ENCODE assay signal across 8 cellular contexts in genomic region chr11:60842688-60843605, GRCh38. TPM values are rescaled to one million over a fixed set of nuclear protein-coding genes. Genes with fewer than 3 reads are reported as not detected.
DNase-seq lines count a peak whose midpoint lies in the region; ATAC-seq and TF ChIP-seq lines count a peak whose summit lies in the region.

No MANE protein-coding gene starts in this region.

- peak overlapping the region; percentile 92 for H3K27ac Mint-ChIP-seq in T-helper 2 cell treated with Interferon-gamma antibody and Interleukin-4, amounts not matched to agents 5 μg/mL and 100 μg/mL, for 36 hours
- H3K27ac Mint-ChIP-seq in activated CD8-positive, alpha-beta T cell treated with anti-CD3 and anti-CD28 coated beads for 36 hours = peak overlapping the region; percentile 94

- H3K4me3 ChIP-seq in iPS-18a (ENCODE audit: low read length) = peak overlapping the region; percentile 84
- peak overlapping the region; percentile 94 to 96 for H3K4me3 ChIP-seq in stomach smooth muscle (ENCODE audit: low read length in 2 of 2)

- H3K4me1 ChIP-seq in iPS-18a (ENCODE audit: control insufficient read depth, low read depth, low read length) (peaks cover 13% of the 10 kb centered on the region), stomach smooth muscle (ENCODE audit: control insufficient read depth, insufficient read depth, low read length) (peaks cover 35% of the 10 kb centered on the region)

- no peaks in the 10 kb centered on the region for H3K27me3 Mint-ChIP-seq in T-helper 2 cell treated with Interferon-gamma antibody and Interleukin-4, amounts not matched to agents 5 μg/mL and 100 μg/mL, for 36 hours (ENCODE audit: low read depth)
- H3K27me3 Mint-ChIP-seq in activated CD8-positive, alpha-beta T cell treated with anti-CD3 and anti-CD28 coated beads for 36 hours = no peaks in the 10 kb centered on the region

- H3K9me3 ChIP-seq in iPS-18a (ENCODE audit: control insufficient read depth, low read depth, low read length) (no peaks in the 10 kb centered on the region), stomach smooth muscle (ENCODE audit: control insufficient read depth in 2 of 2, low read length in 2 of 2) (no peaks in the 10 kb centered on the region)

- no peak for DNase-seq in T-helper 2 cell treated with Interferon-gamma antibody and Interleukin-4, amounts not matched to agents 5 μg/mL and 100 μg/mL, for 36 hours (ENCODE audit: low spot score)
- DNase-seq in T-helper 2 cell = no peak
- no peak for DNase-seq in activated CD8-positive, alpha-beta T cell treated with anti-CD3 and anti-CD28 coated beads for 36 hours
- DNase-seq in A172 (ENCODE audit: low spot score) = no peak

- H3K27me3 ChIP-seq in iPS-18a (ENCODE audit: control insufficient read depth, insufficient read depth, low read length) (no peaks in the 10 kb centered on the region), stomach smooth muscle (ENCODE audit: control insufficient read depth in 1 of 2, insufficient read depth in 2 of 2, low read length in 2 of 2) (no peaks in the 10 kb centered on the region)

- CTCF ChIA-PET in activated CD8-positive, alpha-beta T cell treated with anti-CD3 and anti-CD28 coated beads for 36 hours (lab: Charles Lee) = interaction anchor here (2.7 to 5.2 kb wide), 3 partner anchors 12 to 57 kb away, joined by 14 to 51 read pairs (median 18); no protein-coding TSS in a partner anchor

- H3K9ac ChIP-seq in iPS-18a (ENCODE audit: low read length) (peak overlapping the region; percentile 84), stomach smooth muscle (ENCODE audit: low read length in 2 of 2) (peak overlapping the region; percentile 85 to 91)

- H3K4me3 Mint-ChIP-seq in T-helper 2 cell treated with Interferon-gamma antibody and Interleukin-4, amounts not matched to agents 5 μg/mL and 100 μg/mL, for 36 hours = peak overlapping the region; percentile 81
- peak overlapping the region; percentile 75 for H3K4me3 Mint-ChIP-seq in activated CD8-positive, alpha-beta T cell treated with anti-CD3 and anti-CD28 coated beads for 36 hours

- H3K36me3 Mint-ChIP-seq in T-helper 2 cell treated with Interferon-gamma antibody and Interleukin-4, amounts not matched to agents 5 μg/mL and 100 μg/mL, for 36 hours (ENCODE audit: low read depth) = peaks cover 31% of the 10 kb centered on the region
- peaks cover 38% of the 10 kb centered on the region for H3K36me3 Mint-ChIP-seq in activated CD8-positive, alpha-beta T cell treated with anti-CD3 and anti-CD28 coated beads for 36 hours (ENCODE audit: low read depth)

- H3K27ac ChIP-seq in iPS-18a (ENCODE audit: low read length) (no peak overlapping the region), stomach smooth muscle (ENCODE audit: low read length) (no peak overlapping the region)

- POLR2A ChIA-PET in activated CD8-positive, alpha-beta T cell treated with anti-CD3 and anti-CD28 coated beads for 36 hours (lab: Charles Lee) = interaction anchor here (0.6 to 3.5 kb wide), 6 partner anchors 8 to 550 kb away, joined by 3 to 23 read pairs (median 4); partner anchors contain the start of gene TMEM109

- H3K9me3 Mint-ChIP-seq in T-helper 2 cell treated with Interferon-gamma antibody and Interleukin-4, amounts not matched to agents 5 μg/mL and 100 μg/mL, for 36 hours = no peaks in the 10 kb centered on the region
- H3K9me3 Mint-ChIP-seq in activated CD8-positive, alpha-beta T cell treated with anti-CD3 and anti-CD28 coated beads for 36 hours = no peaks in the 10 kb centered on the region

- ATAC-seq in activated CD8-positive, alpha-beta T cell treated with anti-CD3 and anti-CD28 coated beads for 36 hours = no peak
- no peak for ATAC-seq in HG02623 (IDR thresholded peaks at IDR 0.05; ENCODE audit: unreplicated experiment)
- ATAC-seq in HG03196 (IDR thresholded peaks at IDR 0.05; ENCODE audit: unreplicated experiment) = no peak

- intact Hi-C loops in activated CD8-positive, alpha-beta T cell treated with anti-CD3 and anti-CD28 coated beads for 36 hours (cut with micrococcal nuclease) = no loop called here

- peaks cover 36% of the 10 kb centered on the region for H3K4me1 Mint-ChIP-seq in T-helper 2 cell treated with Interferon-gamma antibody and Interleukin-4, amounts not matched to agents 5 μg/mL and 100 μg/mL, for 36 hours (ENCODE audit: low read depth)
- H3K4me1 Mint-ChIP-seq in activated CD8-positive, alpha-beta T cell treated with anti-CD3 and anti-CD28 coated beads for 36 hours (ENCODE audit: low read depth) = peaks cover 36% of the 10 kb centered on the region

- H3K36me3 ChIP-seq in iPS-18a (ENCODE audit: control insufficient read depth, low read depth, low read length) (peaks cover 4% of the 10 kb centered on the region), stomach smooth muscle (ENCODE audit: control insufficient read depth in 2 of 2, insufficient read depth in 2 of 2, low read length in 2 of 2) (peaks cover 0 to 3% of the 10 kb centered on the region in 2 donors)

- no peak for TF ChIP-seq CTCF in activated CD8-positive, alpha-beta T cell treated with anti-CD3 and anti-CD28 coated beads for 36 hours (IDR thresholded peaks at IDR 0.05)

RNA-seq across cellular contexts. Expression of gene CCDC86, which starts 1.0 kb away (rescaled TPM):
- 10 to 100 TPM; 48.1 to 51.4 TPM for total RNA-seq in activated CD8-positive, alpha-beta T cell treated with anti-CD3 and anti-CD28 coated beads for 36 hours
- total RNA-seq in A172 (2014; rRNA removed; shearing (Covaris generic)) = 14.2 and 15.7 TPM in 2 replicates

RNA-seq across cellular contexts. Expression of gene PTGDR2, which starts 12.8 kb away (rescaled TPM):
- total RNA-seq in activated CD8-positive, alpha-beta T cell treated with anti-CD3 and anti-CD28 coated beads for 36 hours = under 1 TPM; 0.23 to 0.38 TPM
- 0.10 TPM in 1 of 2 replicates, not detected in the other for total RNA-seq in A172 (2014; rRNA removed; shearing (Covaris generic))

RNA-seq across cellular contexts. Expression of gene ZP1, which starts 24.4 kb away (rescaled TPM):
- total RNA-seq in activated CD8-positive, alpha-beta T cell treated with anti-CD3 and anti-CD28 coated beads for 36 hours = not detected
- 0.05 and 1.1 TPM in 2 replicates for total RNA-seq in A172 (2014; rRNA removed; shearing (Covaris generic))

RNA-seq across cellular contexts. Expression of gene MS4A10, which starts 57.8 kb away (rescaled TPM):
- total RNA-seq in activated CD8-positive, alpha-beta T cell treated with anti-CD3 and anti-CD28 coated beads for 36 hours = not detected
- not detected in 2 replicates for total RNA-seq in A172 (2014; rRNA removed; shearing (Covaris generic))
